Comparison of ENCODE assay signal across 17 cellular contexts in the genomic region with DNA sequence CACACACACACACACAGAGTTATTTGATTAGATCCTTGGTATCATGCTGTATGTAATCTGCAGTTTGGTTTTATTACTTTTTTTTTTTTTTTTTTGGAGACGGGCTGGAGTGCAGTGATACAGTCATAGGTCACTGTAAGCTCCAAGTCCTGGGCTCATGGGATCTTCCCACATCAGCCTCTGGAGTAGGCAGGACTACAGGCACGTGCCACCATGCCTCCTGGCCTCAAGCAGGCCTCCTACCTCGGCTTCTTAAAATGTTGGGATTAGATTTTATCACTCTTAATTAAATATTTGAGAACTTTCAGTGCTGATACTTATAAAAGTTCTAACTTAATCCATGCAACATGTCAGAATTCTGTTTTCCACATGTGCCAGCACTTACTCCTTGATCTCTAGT.
"Had no signal": no experiment of that assay in that cellular context is flagged by ENCODE, and none has a peak within 500 bp of the region (broad histone marks: within the 10 kb centered on the region; RNA-seq: fewer than 3 reads in every experiment).

No MANE protein-coding gene starts in this region.

- FAIRE-seq: pancreas had no signal

- H3K4me1 Mint-ChIP-seq: stimulated activated memory B cell treated with anti-CD40 and anti-IgM and Interleukin-4, amounts not matched to agents 10 μg/mL and 1 μg/mL and 100 μg/mL, for 72 hours had no signal

- H3K27ac ChIP-seq: neutrophil, pancreas, spleen, thoracic aorta, upper lobe of left lung had no signal

- H3K27me3 Mint-ChIP-seq: activated naive CD8-positive, alpha-beta T cell; stimulated activated memory B cell treated with anti-CD40 and anti-IgM and Interleukin-4, amounts not matched to agents 10 μg/mL and 1 μg/mL and 100 μg/mL, for 72 hours had no signal

- H3K27me3 ChIP-seq: neutrophil, pancreas, spleen, upper lobe of left lung had no signal

- DNase-seq: activated CD4-positive, alpha-beta T cell treated with anti-CD3 and anti-CD28 coated beads, Interleukin-2, amount 50 U/mL, for 4 hours; activated CD4-positive, CD25-positive, alpha-beta regulatory T cell treated with anti-CD3 and anti-CD28 coated beads, Interleukin-2, amount 50 U/mL, for 72 hours; amniotic stem cell; effector CD4-positive, alpha-beta T cell; immature natural killer cell; natural killer cell; pancreas; spleen; stimulated activated CD4-positive, alpha-beta T cell treated with anti-CD3 and anti-CD28 coated beads, Interleukin-4, amount 100 ng/mL, for 4 hours; T-helper 1 cell; T1000; upper lobe of left lung had no signal

- H3K4me3 Mint-ChIP-seq: activated naive CD8-positive, alpha-beta T cell; immature natural killer cell; natural killer cell; stimulated activated memory B cell treated with anti-CD40 and anti-IgM and Interleukin-4, amounts not matched to agents 10 μg/mL and 1 μg/mL and 100 μg/mL, for 72 hours had no signal

- H3K9me3 ChIP-seq: neutrophil, pancreas, spleen, thoracic aorta, upper lobe of left lung had no signal

- H3K4me3 ChIP-seq: pancreas, spleen, thoracic aorta, upper lobe of left lung had no signal

- H3K4me1 ChIP-seq: pancreas, spleen, upper lobe of left lung had no signal

- ATAC-seq: esophagus mucosa; natural killer cell; pancreas; stimulated activated memory B cell treated with anti-CD40 and anti-IgM and Interleukin-4, amounts not matched to agents 10 μg/mL and 1 μg/mL and 100 μg/mL, for 72 hours had no signal

- H3K9me3 Mint-ChIP-seq: immature natural killer cell; natural killer cell; stimulated activated memory B cell treated with anti-CD40 and anti-IgM and Interleukin-4, amounts not matched to agents 10 μg/mL and 1 μg/mL and 100 μg/mL, for 72 hours had no signal

- H3K27ac Mint-ChIP-seq: stimulated activated memory B cell treated with anti-CD40 and anti-IgM and Interleukin-4, amounts not matched to agents 10 μg/mL and 1 μg/mL and 100 μg/mL, for 72 hours had no signal
